Comparison of ENCODE assay signal across 23 cellular contexts in genomic region chr1:14220324-14220723, GRCh38.
"Had no signal": no experiment of that assay in that cellular context is flagged by ENCODE, and none has a peak within 500 bp of the region (broad histone marks: within the 10 kb centered on the region; RNA-seq: fewer than 3 reads in every experiment).

No MANE protein-coding gene starts in this region.

- DNase-seq: head of caudate nucleus; hypothalamus; immature natural killer cell; kidney; lower lobe of right lung; mammary epithelial cell; mesenchymal stem cell; naive thymus-derived CD8-positive, alpha-beta T cell; nucleus accumbens; psoas muscle; stimulated activated CD4-positive, alpha-beta T cell treated with anti-CD3 and anti-CD28 coated beads, Interleukin-12 subunit alpha, Interleukin-12 subunit beta, amount 100 ng/mL, for 4 hours; stimulated activated CD4-positive, alpha-beta T cell treated with anti-CD3 and anti-CD28 coated beads, Interleukin-15, amount 100 ng/mL, for 24 hours; stimulated activated CD4-positive, alpha-beta T cell treated with anti-CD3 and anti-CD28 coated beads, Interleukin-2, amount 100 ng/mL, for 24 hours; stimulated activated CD4-positive, alpha-beta T cell treated with anti-CD3 and anti-CD28 coated beads, Interleukin-4, amount 100 ng/mL, for 1 hour; stimulated activated naive B cell treated with anti-CD40 and anti-IgM and Interleukin-4, amounts not matched to agents 10 μg/mL and 1 μg/mL and 100 μg/mL, for 72 hours; stimulated activated naive CD8-positive, alpha-beta T cell treated with anti-CD3 and anti-CD28 coated beads, Interleukin-15, Interleukin-2, amounts not matched to agents 100 U/mL and 50 U/mL, for 24 hours; tibial artery; upper lobe of right lung had no signal

- H3K27me3 ChIP-seq: suprapubic skin, upper lobe of right lung had no signal

- H3K36me3 ChIP-seq: lower lobe of right lung, suprapubic skin, thoracic aorta, tibial artery, upper lobe of right lung had no signal

- ATAC-seq: lower lobe of right lung; naive thymus-derived CD8-positive, alpha-beta T cell; psoas muscle; sciatic nerve; stimulated activated naive B cell treated with anti-CD40 and anti-IgM and Interleukin-4, amounts not matched to agents 10 μg/mL and 1 μg/mL and 100 μg/mL, for 72 hours; stimulated activated naive CD8-positive, alpha-beta T cell treated with anti-CD3 and anti-CD28 coated beads, Interleukin-15, Interleukin-2, amounts not matched to agents 100 U/mL and 50 U/mL, for 24 hours; upper lobe of right lung had no signal

- H3K4me3 ChIP-seq: lower lobe of right lung, psoas muscle, skin epidermis, suprapubic skin, thoracic aorta, tibial artery, upper lobe of right lung had no signal

- H3K27ac ChIP-seq: lower lobe of right lung, parathyroid adenoma, psoas muscle, skin epidermis, suprapubic skin, thoracic aorta, tibial artery, upper lobe of right lung had no signal

- H3K4me1 ChIP-seq: lower lobe of right lung, parathyroid adenoma, psoas muscle, suprapubic skin, tibial artery, upper lobe of right lung had no signal
